1 cellular context compared by ENCODE assay signal in the genomic region with DNA sequence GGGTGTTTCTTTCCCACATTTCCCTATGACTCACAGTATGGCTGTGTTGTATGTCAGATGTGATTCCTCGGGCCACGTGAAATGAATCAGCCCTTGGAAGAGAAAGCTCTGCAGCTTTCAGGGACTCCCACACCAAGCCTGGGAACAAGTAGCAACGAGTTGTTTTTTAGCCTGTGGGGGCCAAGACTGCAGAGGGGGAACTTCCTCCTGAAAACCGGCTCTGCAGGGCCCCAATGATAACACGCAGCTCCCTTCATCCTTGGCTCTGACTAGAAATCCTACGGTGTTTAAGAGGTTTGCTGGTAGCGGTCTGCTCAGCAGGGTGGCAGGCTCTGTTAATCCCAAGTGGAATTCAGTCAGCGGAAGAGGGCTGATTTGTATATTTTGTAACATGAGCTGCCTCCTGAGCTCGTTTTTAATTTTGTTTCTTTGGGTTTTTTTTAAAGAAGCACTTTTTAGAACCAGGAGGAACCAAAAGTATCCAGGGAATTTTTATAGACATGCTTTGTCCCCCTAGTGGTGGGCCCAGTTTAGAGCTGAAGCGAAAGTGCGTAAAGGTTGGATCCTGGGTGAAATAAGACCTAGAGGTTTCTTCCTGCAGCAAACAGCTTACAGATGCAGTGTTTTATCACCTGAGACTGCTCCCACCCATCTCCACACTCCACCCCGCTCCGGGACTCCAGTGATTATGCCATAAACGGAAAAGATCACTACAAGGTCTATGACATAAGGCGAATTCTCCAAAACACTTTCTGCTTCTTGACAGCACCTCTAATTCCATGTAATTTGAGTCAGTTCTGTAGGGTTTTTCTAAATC.
TF ChIP-seq lines count a peak whose summit lies in the region.

No MANE protein-coding gene starts in this region.

TF ChIP-seq in H1, 55 proteins besides CTCF, POLR2A, EP300 and RAD21:
- TF ChIP-seq HDAC2 (IDR thresholded peaks at IDR 0.05; ENCODE audit: borderline replicate concordance in 1 of 2, low read depth in 2 of 2, low read length in 2 of 2) = peak in 1 of 2 experiments; percentile 14; a peak in 1 of 4 replicates
- no peak for TF ChIP-seq SAP30 (IDR thresholded peaks at IDR 0.05; ENCODE audit: insufficient read depth, insufficient replicate concordance, low read length)
- TF ChIP-seq, protein P1, sequence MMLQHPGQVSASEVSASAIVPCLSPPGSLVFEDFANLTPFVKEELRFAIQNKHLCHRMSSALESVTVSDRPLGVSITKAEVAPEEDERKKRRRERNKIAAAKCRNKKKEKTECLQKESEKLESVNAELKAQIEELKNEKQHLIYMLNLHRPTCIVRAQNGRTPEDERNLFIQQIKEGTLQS (IDR thresholded peaks at IDR 0.05; ENCODE audit: insufficient read depth, low read depth, low read length) = no peak
- no peak for TF ChIP-seq RXRA (IDR thresholded peaks at IDR 0.05; ENCODE audit: insufficient read depth, low read depth, low read length)
- TF ChIP-seq EZH2 (IDR thresholded peaks at IDR 0.05; ENCODE audit: low read depth, low read length, severe bottlenecking) = no peak
- TF ChIP-seq EGR1 (IDR thresholded peaks at IDR 0.05; ENCODE audit: borderline replicate concordance, low read depth, low read length) = no peak
- no peak for TF ChIP-seq CHD1 (IDR thresholded peaks at IDR 0.05; ENCODE audit: low read depth, low read length)
- TF ChIP-seq, protein P2, sequence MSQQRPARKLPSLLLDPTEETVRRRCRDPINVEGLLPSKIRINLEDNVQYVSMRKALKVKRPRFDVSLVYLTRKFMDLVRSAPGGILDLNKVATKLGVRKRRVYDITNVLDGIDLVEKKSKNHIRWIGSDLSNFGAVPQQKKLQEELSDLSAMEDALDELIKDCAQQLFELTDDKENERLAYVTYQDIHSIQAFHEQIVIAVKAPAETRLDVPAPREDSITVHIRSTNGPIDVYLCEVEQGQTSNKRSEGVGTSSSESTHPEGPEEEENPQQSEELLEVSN (IDR thresholded peaks at IDR 0.05) = no peak
- TF ChIP-seq CREB1 (IDR thresholded peaks at IDR 0.05) = no peak
- no peak for TF ChIP-seq RBBP5 (IDR thresholded peaks at IDR 0.05; ENCODE audit: borderline replicate concordance, low read depth, low read length)
- no peak for TF ChIP-seq BCL11A (IDR thresholded peaks at IDR 0.05; ENCODE audit: low read depth in 2 of 2, low read length in 2 of 2)
- TF ChIP-seq MAFK (IDR thresholded peaks at IDR 0.05; ENCODE audit: low read depth, low read length) = no peak
- TF ChIP-seq, protein P3, sequence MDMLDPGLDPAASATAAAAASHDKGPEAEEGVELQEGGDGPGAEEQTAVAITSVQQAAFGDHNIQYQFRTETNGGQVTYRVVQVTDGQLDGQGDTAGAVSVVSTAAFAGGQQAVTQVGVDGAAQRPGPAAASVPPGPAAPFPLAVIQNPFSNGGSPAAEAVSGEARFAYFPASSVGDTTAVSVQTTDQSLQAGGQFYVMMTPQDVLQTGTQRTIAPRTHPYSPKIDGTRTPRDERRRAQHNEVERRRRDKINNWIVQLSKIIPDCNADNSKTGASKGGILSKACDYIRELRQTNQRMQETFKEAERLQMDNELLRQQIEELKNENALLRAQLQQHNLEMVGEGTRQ (IDR thresholded peaks at IDR 0.05; ENCODE audit: low read length) = no peak
- no peak for TF ChIP-seq FOSL1 (IDR thresholded peaks at IDR 0.05; ENCODE audit: insufficient read depth, low read depth, low read length)
- no peak for TF ChIP-seq RNF2 (IDR thresholded peaks at IDR 0.05; ENCODE audit: borderline replicate concordance, low read depth, low read length, missing control alignments, poor library complexity, severe bottlenecking)
- no peak for TF ChIP-seq GTF2F1 (IDR thresholded peaks at IDR 0.05; ENCODE audit: borderline replicate concordance, low read depth, low read length)
- no peak for TF ChIP-seq RFX5 (IDR thresholded peaks at IDR 0.05; ENCODE audit: borderline replicate concordance, low read depth, low read length)
- TF ChIP-seq, protein P4, sequence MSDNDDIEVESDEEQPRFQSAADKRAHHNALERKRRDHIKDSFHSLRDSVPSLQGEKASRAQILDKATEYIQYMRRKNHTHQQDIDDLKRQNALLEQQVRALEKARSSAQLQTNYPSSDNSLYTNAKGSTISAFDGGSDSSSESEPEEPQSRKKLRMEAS (IDR thresholded peaks at IDR 0.05) = no peak
- peak; percentile 6; the same call in 1 of the 2 replicates for TF ChIP-seq SIX5 (IDR thresholded peaks at IDR 0.05; ENCODE audit: low read depth, low read length)
- no peak for TF ChIP-seq TBP (IDR thresholded peaks at IDR 0.05; ENCODE audit: low read depth, low read length)
- no peak for TF ChIP-seq BACH1 (IDR thresholded peaks at IDR 0.05; ENCODE audit: low read length)
- TF ChIP-seq, protein P5, sequence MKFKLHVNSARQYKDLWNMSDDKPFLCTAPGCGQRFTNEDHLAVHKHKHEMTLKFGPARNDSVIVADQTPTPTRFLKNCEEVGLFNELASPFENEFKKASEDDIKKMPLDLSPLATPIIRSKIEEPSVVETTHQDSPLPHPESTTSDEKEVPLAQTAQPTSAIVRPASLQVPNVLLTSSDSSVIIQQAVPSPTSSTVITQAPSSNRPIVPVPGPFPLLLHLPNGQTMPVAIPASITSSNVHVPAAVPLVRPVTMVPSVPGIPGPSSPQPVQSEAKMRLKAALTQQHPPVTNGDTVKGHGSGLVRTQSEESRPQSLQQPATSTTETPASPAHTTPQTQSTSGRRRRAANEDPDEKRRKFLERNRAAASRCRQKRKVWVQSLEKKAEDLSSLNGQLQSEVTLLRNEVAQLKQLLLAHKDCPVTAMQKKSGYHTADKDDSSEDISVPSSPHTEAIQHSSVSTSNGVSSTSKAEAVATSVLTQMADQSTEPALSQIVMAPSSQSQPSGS (IDR thresholded peaks at IDR 0.05; ENCODE audit: low read length) = no peak
- no peak for TF ChIP-seq ZNF274 (IDR thresholded peaks at IDR 0.05; ENCODE audit: borderline replicate concordance, extremely low read depth, low read length)
- TF ChIP-seq, protein P6, sequence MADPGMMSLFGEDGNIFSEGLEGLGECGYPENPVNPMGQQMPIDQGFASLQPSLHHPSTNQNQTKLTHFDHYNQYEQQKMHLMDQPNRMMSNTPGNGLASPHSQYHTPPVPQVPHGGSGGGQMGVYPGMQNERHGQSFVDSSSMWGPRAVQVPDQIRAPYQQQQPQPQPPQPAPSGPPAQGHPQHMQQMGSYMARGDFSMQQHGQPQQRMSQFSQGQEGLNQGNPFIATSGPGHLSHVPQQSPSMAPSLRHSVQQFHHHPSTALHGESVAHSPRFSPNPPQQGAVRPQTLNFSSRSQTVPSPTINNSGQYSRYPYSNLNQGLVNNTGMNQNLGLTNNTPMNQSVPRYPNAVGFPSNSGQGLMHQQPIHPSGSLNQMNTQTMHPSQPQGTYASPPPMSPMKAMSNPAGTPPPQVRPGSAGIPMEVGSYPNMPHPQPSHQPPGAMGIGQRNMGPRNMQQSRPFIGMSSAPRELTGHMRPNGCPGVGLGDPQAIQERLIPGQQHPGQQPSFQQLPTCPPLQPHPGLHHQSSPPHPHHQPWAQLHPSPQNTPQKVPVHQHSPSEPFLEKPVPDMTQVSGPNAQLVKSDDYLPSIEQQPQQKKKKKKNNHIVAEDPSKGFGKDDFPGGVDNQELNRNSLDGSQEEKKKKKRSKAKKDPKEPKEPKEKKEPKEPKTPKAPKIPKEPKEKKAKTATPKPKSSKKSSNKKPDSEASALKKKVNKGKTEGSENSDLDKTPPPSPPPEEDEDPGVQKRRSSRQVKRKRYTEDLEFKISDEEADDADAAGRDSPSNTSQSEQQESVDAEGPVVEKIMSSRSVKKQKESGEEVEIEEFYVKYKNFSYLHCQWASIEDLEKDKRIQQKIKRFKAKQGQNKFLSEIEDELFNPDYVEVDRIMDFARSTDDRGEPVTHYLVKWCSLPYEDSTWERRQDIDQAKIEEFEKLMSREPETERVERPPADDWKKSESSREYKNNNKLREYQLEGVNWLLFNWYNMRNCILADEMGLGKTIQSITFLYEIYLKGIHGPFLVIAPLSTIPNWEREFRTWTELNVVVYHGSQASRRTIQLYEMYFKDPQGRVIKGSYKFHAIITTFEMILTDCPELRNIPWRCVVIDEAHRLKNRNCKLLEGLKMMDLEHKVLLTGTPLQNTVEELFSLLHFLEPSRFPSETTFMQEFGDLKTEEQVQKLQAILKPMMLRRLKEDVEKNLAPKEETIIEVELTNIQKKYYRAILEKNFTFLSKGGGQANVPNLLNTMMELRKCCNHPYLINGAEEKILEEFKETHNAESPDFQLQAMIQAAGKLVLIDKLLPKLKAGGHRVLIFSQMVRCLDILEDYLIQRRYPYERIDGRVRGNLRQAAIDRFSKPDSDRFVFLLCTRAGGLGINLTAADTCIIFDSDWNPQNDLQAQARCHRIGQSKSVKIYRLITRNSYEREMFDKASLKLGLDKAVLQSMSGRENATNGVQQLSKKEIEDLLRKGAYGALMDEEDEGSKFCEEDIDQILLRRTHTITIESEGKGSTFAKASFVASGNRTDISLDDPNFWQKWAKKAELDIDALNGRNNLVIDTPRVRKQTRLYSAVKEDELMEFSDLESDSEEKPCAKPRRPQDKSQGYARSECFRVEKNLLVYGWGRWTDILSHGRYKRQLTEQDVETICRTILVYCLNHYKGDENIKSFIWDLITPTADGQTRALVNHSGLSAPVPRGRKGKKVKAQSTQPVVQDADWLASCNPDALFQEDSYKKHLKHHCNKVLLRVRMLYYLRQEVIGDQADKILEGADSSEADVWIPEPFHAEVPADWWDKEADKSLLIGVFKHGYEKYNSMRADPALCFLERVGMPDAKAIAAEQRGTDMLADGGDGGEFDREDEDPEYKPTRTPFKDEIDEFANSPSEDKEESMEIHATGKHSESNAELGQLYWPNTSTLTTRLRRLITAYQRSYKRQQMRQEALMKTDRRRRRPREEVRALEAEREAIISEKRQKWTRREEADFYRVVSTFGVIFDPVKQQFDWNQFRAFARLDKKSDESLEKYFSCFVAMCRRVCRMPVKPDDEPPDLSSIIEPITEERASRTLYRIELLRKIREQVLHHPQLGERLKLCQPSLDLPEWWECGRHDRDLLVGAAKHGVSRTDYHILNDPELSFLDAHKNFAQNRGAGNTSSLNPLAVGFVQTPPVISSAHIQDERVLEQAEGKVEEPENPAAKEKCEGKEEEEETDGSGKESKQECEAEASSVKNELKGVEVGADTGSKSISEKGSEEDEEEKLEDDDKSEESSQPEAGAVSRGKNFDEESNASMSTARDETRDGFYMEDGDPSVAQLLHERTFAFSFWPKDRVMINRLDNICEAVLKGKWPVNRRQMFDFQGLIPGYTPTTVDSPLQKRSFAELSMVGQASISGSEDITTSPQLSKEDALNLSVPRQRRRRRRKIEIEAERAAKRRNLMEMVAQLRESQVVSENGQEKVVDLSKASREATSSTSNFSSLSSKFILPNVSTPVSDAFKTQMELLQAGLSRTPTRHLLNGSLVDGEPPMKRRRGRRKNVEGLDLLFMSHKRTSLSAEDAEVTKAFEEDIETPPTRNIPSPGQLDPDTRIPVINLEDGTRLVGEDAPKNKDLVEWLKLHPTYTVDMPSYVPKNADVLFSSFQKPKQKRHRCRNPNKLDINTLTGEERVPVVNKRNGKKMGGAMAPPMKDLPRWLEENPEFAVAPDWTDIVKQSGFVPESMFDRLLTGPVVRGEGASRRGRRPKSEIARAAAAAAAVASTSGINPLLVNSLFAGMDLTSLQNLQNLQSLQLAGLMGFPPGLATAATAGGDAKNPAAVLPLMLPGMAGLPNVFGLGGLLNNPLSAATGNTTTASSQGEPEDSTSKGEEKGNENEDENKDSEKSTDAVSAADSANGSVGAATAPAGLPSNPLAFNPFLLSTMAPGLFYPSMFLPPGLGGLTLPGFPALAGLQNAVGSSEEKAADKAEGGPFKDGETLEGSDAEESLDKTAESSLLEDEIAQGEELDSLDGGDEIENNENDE (IDR thresholded peaks at IDR 0.05; ENCODE audit: insufficient replicate concordance, low read length) = peak; percentile 84
- no peak for TF ChIP-seq JUND (IDR thresholded peaks at IDR 0.05; ENCODE audit: low read length)
- no peak for TF ChIP-seq SRF (IDR thresholded peaks at IDR 0.05; ENCODE audit: low read depth, low read length)
- TF ChIP-seq SIRT6 (IDR thresholded peaks at IDR 0.05; ENCODE audit: low read length) = no peak
- TF ChIP-seq PHF8 (conservative IDR thresholded peaks at IDR 0.05; ENCODE audit: low read depth, low read length) = no peak
- no peak for TF ChIP-seq SP2 (IDR thresholded peaks at IDR 0.05; ENCODE audit: low read length)
- no peak for TF ChIP-seq CEBPB (IDR thresholded peaks at IDR 0.05; ENCODE audit: low read depth, low read length)
- peak; percentile 72; the same call in 1 of the 2 replicates for TF ChIP-seq TEAD4 (IDR thresholded peaks at IDR 0.05; ENCODE audit: low read depth, low read length)
- no peak; the same call in 1 of the 2 replicates for TF ChIP-seq SP1 (IDR thresholded peaks at IDR 0.05; ENCODE audit: low read depth, low read length)
- TF ChIP-seq TAF7 (optimal IDR thresholded peaks at IDR 0.05; ENCODE audit: borderline replicate concordance, low read depth, low read length) = no peak
- TF ChIP-seq TCF12 (IDR thresholded peaks at IDR 0.05; ENCODE audit: low read depth, low read length) = no peak
- no peak for TF ChIP-seq CBX5 (IDR thresholded peaks at IDR 0.05; ENCODE audit: low read depth, low read length)
- TF ChIP-seq NRF1 (IDR thresholded peaks at IDR 0.05; ENCODE audit: low read depth, low read length) = no peak
- no peak for TF ChIP-seq KDM4A (IDR thresholded peaks at IDR 0.05; ENCODE audit: low read depth, low read length, severe bottlenecking)
- TF ChIP-seq YY1 (IDR thresholded peaks at IDR 0.05; ENCODE audit: low read depth, low read length) = no peak
- 0 out of 2 replicates have a peak, but pooled peaks have one; percentile 18 for TF ChIP-seq KDM1A (IDR thresholded peaks at IDR 0.05; ENCODE audit: borderline replicate concordance, low read length)
- no peak for TF ChIP-seq BRCA1 (IDR thresholded peaks at IDR 0.05; ENCODE audit: low read depth, low read length)
- TF ChIP-seq SP4 (IDR thresholded peaks at IDR 0.05; ENCODE audit: low read length) = no peak
- peak in 1 of 2 experiments; percentile 28; a peak in 1 of 4 replicates for TF ChIP-seq SIN3A (conservative IDR thresholded peaks at IDR 0.05 in 1 of 2, IDR thresholded peaks at IDR 0.05 in 1 of 2; ENCODE audit: low read depth in 1 of 2, low read length in 2 of 2)
- no peak for TF ChIP-seq CTBP2 (IDR thresholded peaks at IDR 0.05; ENCODE audit: borderline replicate concordance, insufficient read depth, insufficient read length, low read length)
- TF ChIP-seq POLR2AphosphoS5 (IDR thresholded peaks at IDR 0.05; ENCODE audit: low read depth, low read length) = no peak
- TF ChIP-seq JUN (IDR thresholded peaks at IDR 0.05; ENCODE audit: low read depth, low read length) = no peak
- no peak for TF ChIP-seq SUZ12 (IDR thresholded peaks at IDR 0.05; ENCODE audit: low read length)
- TF ChIP-seq KDM5A (IDR thresholded peaks at IDR 0.05; ENCODE audit: low read length) = no peak
- TF ChIP-seq NANOG (IDR thresholded peaks at IDR 0.05; ENCODE audit: insufficient read depth, low read depth, low read length, poor library complexity, severe bottlenecking) = no peak
- peak; percentile 95 for TF ChIP-seq ASH2L (IDR thresholded peaks at IDR 0.05; ENCODE audit: low read length)
- TF ChIP-seq POU5F1 (IDR thresholded peaks at IDR 0.05; ENCODE audit: low read depth, low read length) = no peak
- no peak for TF ChIP-seq CHD2 (IDR thresholded peaks at IDR 0.05; ENCODE audit: low read length)
- no peak for TF ChIP-seq CBX8 (IDR thresholded peaks at IDR 0.05; ENCODE audit: borderline replicate concordance, low read depth, low read length)
- 0 out of 2 replicates have a peak, but pooled peaks have one; percentile 24 for TF ChIP-seq TAF1 (IDR thresholded peaks at IDR 0.05; ENCODE audit: low read depth, low read length)
- TF ChIP-seq GABPA (IDR thresholded peaks at IDR 0.05; ENCODE audit: borderline replicate concordance, insufficient read depth, low read length) = no peak
- TF ChIP-seq HDAC6 (IDR thresholded peaks at IDR 0.05; ENCODE audit: low read depth, low read length) = no peak
TF ChIP-seq in H1: peak in this region for 8.
